15 cellular contexts compared by ENCODE assay signal in genomic region chr1:10687782-10688408, GRCh38.
DNase-seq lines count a peak whose midpoint lies in the region; ATAC-seq, FAIRE-seq and TF ChIP-seq lines count a peak whose summit lies in the region.
"Had no signal": no experiment of that assay in that cellular context is flagged by ENCODE, and none has a peak within 500 bp of the region (broad histone marks: within the 10 kb centered on the region; RNA-seq: fewer than 3 reads in every experiment).

No MANE protein-coding gene starts in this region.

- TF ChIP-seq POLR2A in spleen (IDR thresholded peaks at IDR 0.05), result no peak

- intact Hi-C loops in spleen (cut with DNase I; ENCODE audit: low total_unique reads), result loop anchor here (10.0 kb wide), 1 partner anchor 107 kb away; the partner anchor contains the start of gene CASZ1

- DNase-seq in EH (ENCODE audit: low read depth) (peak; percentile 19), hepatic stellate cell (ENCODE audit: low spot score) (peak; percentile 57), spleen (no peak), GM19239 (ENCODE audit: insufficient read length, low spot score) (no peak), NCI-H2227 treated with DMSO at 0.1 percent for 48 hours (lab: John Stamatoyannopoulos, UW) (no peak)
- DNase-seq: CD8-positive, alpha-beta T cell; dorsolateral prefrontal cortex; head of caudate nucleus; NCI-H187; PC-9 had no signal

- peaks cover 0 to 6% (median 0%) of the 10 kb centered on the region in 6 donors for H3K36me3 ChIP-seq in spleen
- H3K36me3 ChIP-seq: HAP-1, right lobe of liver had no signal

- 65 to 78% (median 69%) methylated on average over 14 to 15 of the region's 15 CpGs for WGBS in spleen, 5 donors

- ATAC-seq in GM18907 (IDR thresholded peaks at IDR 0.05; ENCODE audit: unreplicated experiment) (no peak), HG03135 (IDR thresholded peaks at IDR 0.05; ENCODE audit: unreplicated experiment) (no peak)
- ATAC-seq: CD8-positive, alpha-beta T cell had no signal

- no peaks in the 10 kb centered on the region for H3K9me3 ChIP-seq in spleen
- H3K9me3 ChIP-seq: HAP-1, right lobe of liver had no signal

- peak overlapping the region; percentile 98 for H3K27ac ChIP-seq in VCaP
- peak overlapping the region in 5 of 8 donors; percentile 43 to 71 (median 65) for H3K27ac ChIP-seq in spleen
- H3K27ac ChIP-seq: dorsolateral prefrontal cortex had no signal

- H3K27me3 ChIP-seq in spleen (replicated peaks in 1 of 7), result no peaks in the 10 kb centered on the region
- H3K27me3 ChIP-seq: dorsolateral prefrontal cortex, right lobe of liver had no signal

- H3K4me3 ChIP-seq in spleen, result no peak overlapping the region
- H3K4me3 ChIP-seq: dorsolateral prefrontal cortex, HAP-1, PC-9, right lobe of liver had no signal

- no peak for TF ChIP-seq CTCF in VCaP (conservative IDR thresholded peaks at IDR 0.05)
- no peak for TF ChIP-seq CTCF in spleen (IDR thresholded peaks at IDR 0.05 in 8 of 11, conservative IDR thresholded peaks at IDR 0.05 in 3 of 11)

- H3K4me1 ChIP-seq in spleen, result peaks cover 6 to 99% (median 40%) of the 10 kb centered on the region in 6 donors
- H3K4me1 ChIP-seq: HAP-1 had no signal

- FAIRE-seq in GM19239 (lab: Jason Lieb, UNC), result no peak

Comparison
In these comparisons a context has a peak if more than half of its experiments do, and no peak if none do; other contexts are left out.
1. DNase-seq: peak in EH (single experiment) and hepatic stellate cell (single experiment); none in spleen (single experiment), GM19239 (single experiment) and NCI-H2227 treated with DMSO at 0.1 percent for 48 hours (single experiment).